6 cellular contexts compared by ENCODE assay signal in the genomic region with DNA sequence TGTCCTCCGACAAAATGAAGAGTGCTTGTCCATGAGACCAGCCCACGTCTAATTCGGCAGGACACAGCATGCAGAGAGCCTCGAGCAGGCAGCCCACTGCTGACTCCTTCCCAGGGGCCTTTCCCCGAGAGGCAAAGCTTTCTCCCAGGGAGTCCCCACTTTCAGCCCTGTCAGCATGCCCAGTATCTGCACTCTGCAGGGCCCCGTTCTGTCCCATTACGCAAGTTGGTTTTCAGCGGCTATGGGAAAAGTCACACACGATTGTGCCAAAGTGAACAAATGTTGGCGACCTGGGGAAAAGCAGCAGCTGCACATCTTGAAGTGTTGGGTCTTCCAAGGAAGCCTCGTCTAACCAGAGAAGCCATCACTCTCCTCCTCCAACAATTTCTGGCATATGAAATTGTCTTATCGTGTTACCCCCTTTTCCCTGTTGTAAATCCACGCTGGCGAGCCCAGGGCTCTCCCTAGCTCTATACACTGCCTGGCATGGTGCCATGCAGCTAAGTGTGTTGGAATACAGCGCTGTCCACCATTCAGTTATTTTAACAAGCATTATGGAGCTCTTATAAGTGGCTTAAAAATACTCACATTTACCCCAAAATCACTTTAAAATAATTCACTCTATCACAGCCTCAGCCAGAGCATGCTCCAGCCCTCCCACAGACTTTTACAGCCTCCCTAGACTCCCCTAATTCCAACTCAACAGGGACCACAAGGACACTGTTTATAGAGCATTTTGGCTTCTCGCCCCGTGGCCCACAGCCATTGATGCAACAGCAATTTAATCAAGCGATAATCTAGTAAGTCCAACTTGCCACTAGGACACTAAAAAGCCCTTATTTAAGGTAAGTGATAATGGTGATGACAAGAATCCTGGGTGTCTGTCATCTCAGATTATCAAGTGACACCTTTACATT. TPM values are rescaled to one million over a fixed set of nuclear protein-coding genes. Genes with fewer than 3 reads are reported as not detected.
"Had no signal": no experiment of that assay in that cellular context is flagged by ENCODE, and none has a peak within 500 bp of the region (broad histone marks: within the 10 kb centered on the region; RNA-seq: fewer than 3 reads in every experiment).

No MANE protein-coding gene starts in this region.

RNA-seq across cellular contexts. Expression of a gene that starts 16.6 kb away (rescaled TPM):
- total RNA-seq: M059J, OCI-LY7, PC-3, SK-MEL-5 had no signal
- polyA plus RNA-seq: IgD-negative memory B cell, SK-N-SH had no signal
